1 cellular context compared by ENCODE assay signal in genomic region chr12:11621797-11622423, GRCh38.
TF ChIP-seq lines count a peak whose summit lies in the region.

No MANE protein-coding gene starts in this region.

TF ChIP-seq in GM23338, 12 proteins besides CTCF, POLR2A, EP300 and RAD21 (continued from another document):
- TF ChIP-seq ZNF462 (CRISPR knock-in tag; IDR thresholded peaks at IDR 0.05): no peak
